8 cellular contexts compared by ENCODE assay signal in the genomic region with DNA sequence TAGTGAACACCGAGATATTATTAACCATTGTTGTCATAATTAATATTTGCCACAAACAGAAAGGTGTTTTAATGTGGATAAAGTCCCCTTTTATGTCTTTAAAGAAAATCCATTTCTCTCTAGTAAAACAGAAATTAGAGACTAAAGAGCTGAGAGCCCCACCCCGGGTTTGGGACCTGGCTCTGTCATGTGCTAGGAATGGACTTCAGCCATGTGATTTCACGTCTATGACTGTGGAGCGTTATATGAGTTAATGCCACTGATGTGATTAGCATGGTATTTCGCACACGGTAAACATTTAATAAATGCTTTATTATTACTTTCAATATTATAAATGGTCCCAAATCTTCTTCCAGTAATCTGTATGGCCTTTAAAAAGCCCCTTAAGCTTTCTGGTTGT.
"Had no signal": no experiment of that assay in that cellular context is flagged by ENCODE, and none has a peak within 500 bp of the region (broad histone marks: within the 10 kb centered on the region; RNA-seq: fewer than 3 reads in every experiment).

No MANE protein-coding gene starts in this region.

- DNase-seq: GM23248, GOT3, H7, H9, HCEC 1CT, HFFc6 had no signal

- H3K27ac ChIP-seq: GM23248 had no signal

- H3K4me2 ChIP-seq: GM23338 had no signal

- H3K36me3 ChIP-seq: HAP-1 had no signal

- H3K9me3 ChIP-seq: HAP-1 had no signal

- H3K4me3 ChIP-seq: GM23248, GM23338, HAP-1 had no signal

- H3K4me1 ChIP-seq: HAP-1 had no signal

- H3K9ac ChIP-seq: GM23248 had no signal

- H2AFZ ChIP-seq: GM23248, GM23338 had no signal
